Comparison of ENCODE assay signal across 8 cellular contexts in the genomic region with DNA sequence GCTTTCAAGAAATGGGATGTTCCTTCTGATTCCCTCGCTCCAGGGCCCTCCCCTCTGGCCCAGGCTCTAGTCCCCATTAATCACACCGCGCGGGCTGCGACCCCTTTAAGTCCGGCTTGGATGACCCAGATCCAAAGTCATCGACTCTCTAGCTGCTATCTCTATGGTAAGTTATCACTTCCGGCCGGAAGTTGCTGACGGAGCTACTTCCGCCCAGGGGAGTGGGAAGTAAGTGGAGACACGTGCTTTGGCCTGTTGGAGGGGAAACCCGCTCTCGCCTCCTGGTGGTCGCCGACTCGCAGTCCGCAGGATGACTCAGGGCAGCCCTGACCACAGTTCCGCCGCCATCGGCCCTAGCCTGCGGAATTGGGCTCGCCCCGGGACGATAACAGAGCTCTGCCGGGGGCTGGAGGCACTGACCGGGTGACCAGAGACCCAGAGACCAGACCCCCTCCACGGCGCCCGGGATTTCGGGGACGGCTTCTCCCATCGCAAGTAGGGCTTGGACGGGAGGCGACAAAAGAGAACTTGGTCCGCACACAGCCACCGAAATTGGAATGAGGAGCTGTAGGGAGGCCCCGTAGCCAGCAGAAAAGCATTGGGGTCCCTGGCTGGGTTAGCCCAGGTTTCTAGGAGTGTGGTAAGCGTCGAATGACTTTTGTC. TPM values are rescaled to one million over a fixed set of nuclear protein-coding genes. Genes with fewer than 3 reads are reported as not detected.
DNase-seq lines count a peak whose midpoint lies in the region; ATAC-seq and TF ChIP-seq lines count a peak whose summit lies in the region.

No MANE protein-coding gene starts in this region.

- H3K27me3 ChIP-seq in Caco-2 (replicated peaks; ENCODE audit: control insufficient read depth, insufficient read depth, low read length) = no peaks in the 10 kb centered on the region
- peaks cover 0 to 3% of the 10 kb centered on the region in 2 experiments for H3K27me3 ChIP-seq in mesenchymal stem cell (ENCODE audit: control insufficient read depth in 1 of 2, insufficient read depth in 1 of 2, low read length in 2 of 2)

- no TSS peak for BruUV-seq in Caco-2 (replicated peaks; lab: Mats Ljungman, UMichigan)

- H2BK12ac ChIP-seq in mesenchymal stem cell (ENCODE audit: low read length in 2 of 2) = peak overlapping the region; percentile 42 to 56

- no peaks in the 10 kb centered on the region for H3K9me3 Mint-ChIP-seq in Caco-2 (ENCODE audit: unreplicated experiment)
- H3K9me3 Mint-ChIP-seq in effector memory CD8-positive, alpha-beta T cell = no peaks in the 10 kb centered on the region

- H3K18ac ChIP-seq in mesenchymal stem cell (ENCODE audit: low read depth in 1 of 2, low read length in 2 of 2) = peak overlapping the region; percentile 86 to 88

- peak overlapping the region; percentile 98 for H3K27ac Mint-ChIP-seq in Caco-2 (ENCODE audit: unreplicated experiment)
- H3K27ac Mint-ChIP-seq in effector memory CD8-positive, alpha-beta T cell = peak overlapping the region; percentile 96 to 99

- peak overlapping the region; percentile 25 for H4K91ac ChIP-seq in mesenchymal stem cell (ENCODE audit: low read length)

- H2AFZ ChIP-seq in mesenchymal stem cell (ENCODE audit: low read depth, low read length) = peak overlapping the region; percentile 30

- peak overlapping the region; percentile 97 for H3K4me2 ChIP-seq in mesenchymal stem cell (ENCODE audit: low read length, poor library complexity, severe bottlenecking)

- H2AK5ac ChIP-seq in mesenchymal stem cell (ENCODE audit: low read length, severe bottlenecking) = peak overlapping the region; percentile 70

- POLR2A ChIA-PET in Caco-2 (lab: Charles Lee) = interaction anchor here (0.6 to 1.8 kb wide), 17 partner anchors 24 to 658 kb away, joined by 3 to 14 read pairs (median 3); a partner anchor contains a TSS

- no peaks in the 10 kb centered on the region for H3K27me3 Mint-ChIP-seq in Caco-2 (ENCODE audit: insufficient read depth, unreplicated experiment)
- H3K27me3 Mint-ChIP-seq in effector memory CD8-positive, alpha-beta T cell = peaks cover 0 to 9% of the 10 kb centered on the region in 2 donors

- ATAC-seq in effector memory CD8-positive, alpha-beta T cell (replicated peaks) = peak; percentile 92

- H2BK120ac ChIP-seq in mesenchymal stem cell (ENCODE audit: low read depth, low read length) = peak overlapping the region; percentile 77

- peaks cover 3% of the 10 kb centered on the region; the same call in 1 of the 2 replicates for H3K36me3 ChIP-seq in Caco-2 (ENCODE audit: control insufficient read depth, insufficient read depth, low read length)
- peaks cover 20 to 27% of the 10 kb centered on the region in 2 experiments for H3K36me3 ChIP-seq in mesenchymal stem cell (ENCODE audit: control insufficient read depth in 1 of 2, insufficient read depth in 2 of 2, low read depth in 1 of 2, low read length in 2 of 2)

- CTCF ChIA-PET in Caco-2 (lab: Charles Lee) = interaction anchor here (0.5 to 1.9 kb wide), 31 partner anchors 9 to 342 kb away, joined by 3 to 20 read pairs (median 4); a partner anchor contains a TSS

- peak overlapping the region; percentile 96 for H3K9ac ChIP-seq in mesenchymal stem cell (ENCODE audit: low read length)

- H3K4me1 ChIP-seq in Caco-2 (peaks cover 8% of the 10 kb centered on the region), mesenchymal stem cell (ENCODE audit: control insufficient read depth, insufficient read depth, low read depth, low read length) (peaks cover 12% of the 10 kb centered on the region)

- H3K27ac ChIP-seq in mesenchymal stem cell (ENCODE audit: low read length, poor library complexity, severe bottlenecking) = peak overlapping the region; percentile 95

- H3K14ac ChIP-seq in mesenchymal stem cell (ENCODE audit: low read length in 2 of 2) = peak overlapping the region; percentile 43 to 95

- H4K8ac ChIP-seq in mesenchymal stem cell (ENCODE audit: low read length) = peak overlapping the region; percentile 89

- H3K23ac ChIP-seq in mesenchymal stem cell (ENCODE audit: low read length in 2 of 2) = peak overlapping the region in 1 of 2 experiments; percentile 20

- H3K4me3 ChIP-seq in Caco-2 (ENCODE audit: low read depth, low read length) = peak overlapping the region; percentile 84
- H3K4me3 ChIP-seq in mesenchymal stem cell (ENCODE audit: insufficient read depth in 1 of 2, low read depth in 1 of 2, low read length in 2 of 2) = peak overlapping the region; percentile 78 to 81

- H2BK5ac ChIP-seq in mesenchymal stem cell (ENCODE audit: low read depth, low read length, poor library complexity, severe bottlenecking) = peak overlapping the region; percentile 84

- H3K4ac ChIP-seq in mesenchymal stem cell (ENCODE audit: low read depth in 1 of 2, low read length in 2 of 2) = peak overlapping the region; percentile 91 to 94

- peaks cover 56% of the 10 kb centered on the region for H3K36me3 Mint-ChIP-seq in Caco-2 (ENCODE audit: insufficient read depth, unreplicated experiment)
- peaks cover 38% of the 10 kb centered on the region for H3K36me3 Mint-ChIP-seq in effector memory CD8-positive, alpha-beta T cell (ENCODE audit: insufficient read depth)

- WGBS in mesenchymal stem cell = under 1% methylated on average over 40 of the region's 40 CpGs

- H3K4me1 Mint-ChIP-seq in Caco-2 (ENCODE audit: low read depth, unreplicated experiment) = peaks cover 13% of the 10 kb centered on the region
- H3K4me1 Mint-ChIP-seq in effector memory CD8-positive, alpha-beta T cell (ENCODE audit: low read depth in 2 of 2) = peaks cover 31 to 38% of the 10 kb centered on the region in 2 donors

- peak overlapping the region; percentile 99 for H2BK15ac ChIP-seq in mesenchymal stem cell (ENCODE audit: low read depth, poor library complexity, severe bottlenecking)

- H3K79me1 ChIP-seq in mesenchymal stem cell (replicated peaks; ENCODE audit: low read length, poor library complexity, severe bottlenecking) = peaks cover 20% of the 10 kb centered on the region

- H3K4me3 Mint-ChIP-seq in Caco-2 (ENCODE audit: unreplicated experiment) = peak overlapping the region; percentile 89
- peak overlapping the region; percentile 86 to 99 for H3K4me3 Mint-ChIP-seq in effector memory CD8-positive, alpha-beta T cell

- intact Hi-C loops in Caco-2 (cut with micrococcal nuclease; ENCODE audit: unreplicated experiment) = loop anchor here (2.0 to 5.0 kb wide), 2 partner anchors 34 to 56 kb away; no protein-coding TSS in a partner anchor

- H3K9me3 ChIP-seq in Caco-2 (no peaks in the 10 kb centered on the region), mesenchymal stem cell (ENCODE audit: control insufficient read depth, low read length) (no peaks in the 10 kb centered on the region)

- TF ChIP-seq CTCF in Caco-2 (IDR thresholded peaks at IDR 0.05; ENCODE audit: insufficient read depth in 1 of 2, low read depth in 1 of 2, low read length in 1 of 2, severe bottlenecking in 1 of 2, unreplicated experiment in 1 of 2) = peak; percentile 84 to 89
- TF ChIP-seq CTCF in GM20000 (IDR thresholded peaks at IDR 0.05; ENCODE audit: extremely low read depth, missing control alignments) = peak; percentile 31

- DNase-seq in Caco-2 = peak; percentile 95 to 96
- peak; percentile 85 for DNase-seq in GM20000 (ENCODE audit: low spot score)
- peak; percentile 94 for DNase-seq in HT-29 (ENCODE audit: low spot score)
- peak; percentile 44 for DNase-seq in NK-92 (lab: John Stamatoyannopoulos, UW; ENCODE audit: unreplicated experiment)
- DNase-seq in activated CD8-positive, alpha-beta memory T cell treated with anti-CD3 and anti-CD28 coated beads for 4 hours (ENCODE audit: low read depth in 2 of 2) = peak; percentile 79 to 85
- peak; percentile 79 to 83 (median 83) for DNase-seq in effector memory CD8-positive, alpha-beta T cell
- DNase-seq in mesenchymal stem cell = peak; percentile 98
- peak; percentile 71 for DNase-seq in stimulated activated CD8-positive, alpha-beta memory T cell treated with anti-CD3 and anti-CD28 coated beads, Interleukin-12 subunit alpha, Interleukin-12 subunit beta, amount 100 ng/mL, for 24 hours (ENCODE audit: extremely low read depth)

RNA-seq across cellular contexts. Expression of a gene that starts 52.2 kb away (rescaled TPM):
- total RNA-seq in Caco-2 (2022) = 92.0 and 96.1 TPM in 2 replicates
- total RNA-seq in HT-29 (2014; rRNA removed; shearing (Covaris generic)) = 13.9 and 16.1 TPM in 2 replicates
- 101 TPM for polyA plus RNA-seq in mesenchymal stem cell (2013, experiment 1 of 2)
- 107 TPM for polyA plus RNA-seq in mesenchymal stem cell (2013, experiment 2 of 2)

Comparison
In these comparisons a context has a peak if more than half of its experiments do, and no peak if none do; other contexts are left out.
1. Peak in every context shown above with its lines: DNase-seq, ATAC-seq, H3K4me3 ChIP-seq and H3K27ac ChIP-seq.
2. DNase-seq: peak in every context shown above with its lines; median percentile 98 in mesenchymal stem cell; 96 in Caco-2; 94 in HT-29; 85 in GM20000; 83 in effector memory CD8-positive, alpha-beta T cell; 82 in activated CD8-positive, alpha-beta memory T cell treated with anti-CD3 and anti-CD28 coated beads for 4 hours; 71 in stimulated activated CD8-positive, alpha-beta memory T cell treated with anti-CD3 and anti-CD28 coated beads, Interleukin-12 subunit alpha, Interleukin-12 subunit beta, amount 100 ng/mL, for 24 hours; 44 in NK-92.